9 cellular contexts compared by ENCODE assay signal in genomic region chr10:106498675-106499074, GRCh38.
"Had no signal": no experiment of that assay in that cellular context is flagged by ENCODE, and none has a peak within 500 bp of the region (broad histone marks: within the 10 kb centered on the region; RNA-seq: fewer than 3 reads in every experiment).

No MANE protein-coding gene starts in this region.

- H3K4me3 ChIP-seq: GM23248, HAP-1, K562 had no signal

- H3K9ac ChIP-seq: GM23248 had no signal

- H3K27ac ChIP-seq: GM23248, HL-60 had no signal

- DNase-seq: GM23248, GOT3, H7, HFFc6, IMR-90 had no signal

- H3K36me3 ChIP-seq: HAP-1 had no signal

- H3K27ac Mint-ChIP-seq: HFFc6 had no signal

- ATAC-seq: HCT116, K562 had no signal

- H2AFZ ChIP-seq: GM23248 had no signal

- H3K9me3 ChIP-seq: HAP-1 had no signal

- H3K4me1 ChIP-seq: HAP-1 had no signal

- H3K9me3 Mint-ChIP-seq: HFFc6 had no signal

- H3K4me3 Mint-ChIP-seq: HFFc6 had no signal

- FAIRE-seq: K562 had no signal
